13 cellular contexts compared by ENCODE assay signal in genomic region chr14:93903342-93904184, GRCh38. TPM values are rescaled to one million over a fixed set of nuclear protein-coding genes. Genes with fewer than 3 reads are reported as not detected.
DNase-seq lines count a peak whose midpoint lies in the region; ATAC-seq and TF ChIP-seq lines count a peak whose summit lies in the region.
"Had no signal": no experiment of that assay in that cellular context is flagged by ENCODE, and none has a peak within 500 bp of the region (broad histone marks: within the 10 kb centered on the region; RNA-seq: fewer than 3 reads in every experiment).

No MANE protein-coding gene starts in this region.

- intact Hi-C loops in natural killer cell (cut with micrococcal nuclease), result no loop called here
- intact Hi-C loops in PC-3 (cut with micrococcal nuclease), result no loop called here

- POLR2A ChIA-PET in PC-3 (lab: Charles Lee; ENCODE audit: unreplicated experiment), result no interaction called here

- no peak for TF ChIP-seq CTCF in natural killer cell (IDR thresholded peaks at IDR 0.05)
- TF ChIP-seq CTCF in PC-3 (conservative IDR thresholded peaks at IDR 0.05; ENCODE audit: low read depth, low read length), result peak; percentile 51
- TF ChIP-seq CTCF in foreskin fibroblast (IDR thresholded peaks at IDR 0.05; ENCODE audit: low read depth, low read length), result peak; percentile 20

- no peak overlapping the region for H3K4me3 Mint-ChIP-seq in natural killer cell treated with Interleukin-12 subunit alpha and Interleukin-12 subunit beta and Interleukin-15 and Interleukin-18, amount 100 ng/mL, for 72 hours
- H3K4me3 Mint-ChIP-seq in natural killer cell, result no peak overlapping the region
- H3K4me3 Mint-ChIP-seq: CD8-positive, alpha-beta T cell; T-cell had no signal

- H3K27me3 Mint-ChIP-seq in natural killer cell treated with Interleukin-12 subunit alpha and Interleukin-12 subunit beta and Interleukin-15 and Interleukin-18, amount 100 ng/mL, for 72 hours, result peaks cover 11 to 32% of the 10 kb centered on the region in 2 donors
- H3K27me3 Mint-ChIP-seq in natural killer cell (ENCODE audit: low read depth in 2 of 2), result peaks cover 19% of the 10 kb centered on the region in 2 donors

- no peaks in the 10 kb centered on the region for H3K36me3 ChIP-seq in PC-3 (ENCODE audit: low read depth, low read length)
- H3K36me3 ChIP-seq: adrenal gland, suprapubic skin had no signal

- H3K4me3 ChIP-seq in PC-3 (ENCODE audit: low read length) (no peak overlapping the region), foreskin fibroblast (ENCODE audit: low read depth in 1 of 2, low read length in 2 of 2) (no peak overlapping the region)
- H3K4me3 ChIP-seq: adrenal gland, suprapubic skin had no signal

- H3K4me2 ChIP-seq in PC-3 (ENCODE audit: low read length), result no peak overlapping the region

- no peaks in the 10 kb centered on the region for H3F3A ChIP-seq in PC-3 (ENCODE audit: low read length, unreplicated experiment)

- BruUV-seq in PC-3 (replicated peaks; lab: Mats Ljungman, UMichigan), result no TSS peak

- no peaks in the 10 kb centered on the region for H3K9me3 Mint-ChIP-seq in natural killer cell treated with Interleukin-12 subunit alpha and Interleukin-12 subunit beta and Interleukin-15 and Interleukin-18, amount 100 ng/mL, for 72 hours
- no peaks in the 10 kb centered on the region for H3K9me3 Mint-ChIP-seq in natural killer cell
- H3K9me3 Mint-ChIP-seq: CD8-positive, alpha-beta T cell; T-cell had no signal

- H3K9me3 ChIP-seq in PC-3 (ENCODE audit: low read length), result no peaks in the 10 kb centered on the region
- H3K9me3 ChIP-seq: adrenal gland, suprapubic skin had no signal

- H3K4me1 Mint-ChIP-seq in natural killer cell treated with Interleukin-12 subunit alpha and Interleukin-12 subunit beta and Interleukin-15 and Interleukin-18, amount 100 ng/mL, for 72 hours (ENCODE audit: low read depth in 2 of 2), result no peaks in the 10 kb centered on the region
- H3K4me1 Mint-ChIP-seq in natural killer cell, result no peaks in the 10 kb centered on the region
- H3K4me1 Mint-ChIP-seq: IgD-negative memory B cell, T-cell had no signal

- CTCF ChIA-PET in PC-3 (lab: Charles Lee), result no interaction called here

- H3K9me2 ChIP-seq in PC-3 (replicated peaks; ENCODE audit: low read length), result no peaks in the 10 kb centered on the region

- H3K79me2 ChIP-seq in PC-3 (ENCODE audit: low read length), result no peaks in the 10 kb centered on the region

- no peak overlapping the region for H3K27ac ChIP-seq in PC-3 (ENCODE audit: low read length)
- H3K27ac ChIP-seq: adrenal gland, suprapubic skin had no signal

- no peak for ATAC-seq in natural killer cell treated with Interleukin-12 subunit alpha and Interleukin-12 subunit beta and Interleukin-15 and Interleukin-18, amount 100 ng/mL, for 72 hours
- no peak for ATAC-seq in natural killer cell
- ATAC-seq in PC-3, result no peak
- ATAC-seq: CD8-positive, alpha-beta T cell; T-cell had no signal

- no peak overlapping the region for H3K9ac ChIP-seq in PC-3 (ENCODE audit: low read length)

- H3K4me1 ChIP-seq in PC-3 (ENCODE audit: insufficient read depth, low read length), result no peaks in the 10 kb centered on the region
- H3K4me1 ChIP-seq: adrenal gland had no signal

- no peak overlapping the region for H2AFZ ChIP-seq in PC-3 (ENCODE audit: low read length)

- no peaks in the 10 kb centered on the region for H4K20me1 ChIP-seq in PC-3 (ENCODE audit: low read length)

- peaks cover 55% of the 10 kb centered on the region for H3K27me3 ChIP-seq in PC-3 (ENCODE audit: low read length)
- H3K27me3 ChIP-seq: adrenal gland had no signal

- H3K36me3 Mint-ChIP-seq in natural killer cell treated with Interleukin-12 subunit alpha and Interleukin-12 subunit beta and Interleukin-15 and Interleukin-18, amount 100 ng/mL, for 72 hours, result no peaks in the 10 kb centered on the region
- H3K36me3 Mint-ChIP-seq in natural killer cell, result no peaks in the 10 kb centered on the region
- H3K36me3 Mint-ChIP-seq: CD8-positive, alpha-beta T cell; IgD-negative memory B cell; T-cell had no signal

- DNase-seq in natural killer cell treated with Interleukin-12 subunit alpha and Interleukin-12 subunit beta and Interleukin-15 and Interleukin-18, amount 100 ng/mL, for 72 hours (ENCODE audit: low spot score), result peak; percentile 31
- DNase-seq in natural killer cell, result no peak
- peak; percentile 18 for DNase-seq in PC-3
- no peak for DNase-seq in foreskin fibroblast
- DNase-seq in activated naive CD4-positive, alpha-beta T cell treated with Interleukin-2 at 50 U/mL for 16 hours, result no peak
- no peak for DNase-seq in HCEC 1CT
- DNase-seq in GDM1 (lab: John Stamatoyannopoulos, UW), result no peak
- no peak for DNase-seq in activated CD8-positive, alpha-beta memory T cell treated with anti-CD3 and anti-CD28 coated beads, Interleukin-2, amount 50 U/mL, for 4 hours
- DNase-seq: adrenal gland; CD8-positive, alpha-beta T cell; T-cell had no signal

- no peak overlapping the region for H3K27ac Mint-ChIP-seq in natural killer cell treated with Interleukin-12 subunit alpha and Interleukin-12 subunit beta and Interleukin-15 and Interleukin-18, amount 100 ng/mL, for 72 hours
- H3K27ac Mint-ChIP-seq in natural killer cell, result no peak overlapping the region
- H3K27ac Mint-ChIP-seq: CD8-positive, alpha-beta T cell; IgD-negative memory B cell; T-cell had no signal

RNA-seq across cellular contexts. Expression of gene FAM181A, which starts 23.6 kb away (rescaled TPM):
- total RNA-seq in natural killer cell treated with Interleukin-12 subunit alpha and Interleukin-12 subunit beta and Interleukin-15 and Interleukin-18, amount 100 ng/mL, for 72 hours, result not detected
- not detected for total RNA-seq in natural killer cell
- not detected in 2 replicates for total RNA-seq in PC-3 (2014; rRNA removed)
- total RNA-seq: adrenal gland; CD8-positive, alpha-beta T cell; suprapubic skin; T-cell had no signal

Comparison
In these comparisons a context has a peak if more than half of its experiments do, and no peak if none do; other contexts are left out.
1. DNase-seq: peak in natural killer cell treated with Interleukin-12 subunit alpha and Interleukin-12 subunit beta and Interleukin-15 and Interleukin-18, amount 100 ng/mL, for 72 hours (single experiment) and PC-3 (single experiment); none in natural killer cell (single experiment), foreskin fibroblast (0 of 2), activated naive CD4-positive, alpha-beta T cell treated with Interleukin-2 at 50 U/mL for 16 hours (single experiment), HCEC 1CT (single experiment), GDM1 (single experiment) and activated CD8-positive, alpha-beta memory T cell treated with anti-CD3 and anti-CD28 coated beads, Interleukin-2, amount 50 U/mL, for 4 hours (single experiment).